In genomic region chr19:55124126-55124525, GRCh38 we compare ENCODE assay signal across 12 cellular contexts. TPM values are rescaled to one million over a fixed set of nuclear protein-coding genes. Genes with fewer than 3 reads are reported as not detected.
"Had no signal": no experiment of that assay in that cellular context is flagged by ENCODE, and none has a peak within 500 bp of the region (broad histone marks: within the 10 kb centered on the region; RNA-seq: fewer than 3 reads in every experiment).

No MANE protein-coding gene starts in this region.

RNA-seq across cellular contexts. Expression of gene TNNT1, which starts 24.9 kb away (rescaled TPM):
- total RNA-seq: osteocyte, posterior vena cava had no signal
- polyA plus RNA-seq: naive thymus-derived CD4-positive, alpha-beta T cell; urinary bladder had no signal

RNA-seq across cellular contexts. Expression of gene TNNI3, which starts 33.4 kb away (rescaled TPM):
- total RNA-seq: naive thymus-derived CD4-positive, alpha-beta T cell; omental fat pad; osteocyte; posterior vena cava; pulmonary artery endothelial cell; sciatic nerve; smooth muscle cell; spleen; transverse colon; upper lobe of right lung; urinary bladder had no signal
- polyA plus RNA-seq: naive thymus-derived CD4-positive, alpha-beta T cell; urinary bladder had no signal

RNA-seq across cellular contexts. Expression of gene DNAAF3, which starts 42.3 kb away (rescaled TPM):
- total RNA-seq: naive thymus-derived CD4-positive, alpha-beta T cell; natural killer cell; posterior vena cava had no signal
- polyA plus RNA-seq: naive thymus-derived CD4-positive, alpha-beta T cell had no signal
